19 cellular contexts compared by ENCODE assay signal in the genomic region with DNA sequence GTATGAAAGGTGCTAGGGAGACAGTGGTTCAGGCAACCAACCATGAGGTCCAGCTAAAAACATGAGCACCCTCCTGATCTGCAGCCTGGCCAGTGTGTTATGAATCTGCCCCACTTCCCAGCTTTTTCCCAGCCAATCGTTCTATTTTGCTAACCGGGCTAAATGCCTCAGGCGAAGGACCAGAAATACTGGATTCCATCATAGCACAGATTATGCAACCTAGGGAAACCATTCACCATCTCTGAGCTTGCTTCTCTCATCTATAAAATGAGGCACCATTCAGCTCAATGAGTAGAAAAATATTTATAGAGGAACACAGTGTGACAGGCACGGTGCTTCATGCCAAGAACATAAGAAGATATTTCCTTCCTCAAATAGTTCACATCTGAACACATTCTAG.
"Had no signal": no experiment of that assay in that cellular context is flagged by ENCODE, and none has a peak within 500 bp of the region (broad histone marks: within the 10 kb centered on the region; RNA-seq: fewer than 3 reads in every experiment).

No MANE protein-coding gene starts in this region.

- H3K27ac Mint-ChIP-seq: activated B cell treated with CpG ODN at 0.5 μM for 24 hours; activated CD4-positive, alpha-beta T cell treated with anti-CD3 and anti-CD28 coated beads, Interleukin-2, amount 10 ng/mL, durations not matched to agents 24 days and 14 days; activated naive CD4-positive, alpha-beta T cell treated with anti-CD3 and anti-CD28 coated beads, Interleukin-2, amount 10 ng/mL, durations not matched to agents 7 days and 5 days; activated T-helper 2 cell treated with anti-CD3 and anti-CD28 coated beads, Interferon-gamma antibody, Interleukin-2, Interleukin-4, amounts not matched to agents 10 μg/mL and 5 μg/mL and 100 μg/mL, durations not matched to agents 14 hours and 24 hours and 36 hours; endodermal cell; immature natural killer cell; naive thymus-derived CD8-positive, alpha-beta T cell; T-helper 1 cell treated with Interleukin-12 subunit alpha and Interleukin-12 subunit beta and Interleukin-4 antibody, amounts not matched to agents 30 μg/mL and 1 μg/mL, for 36 hours had no signal

- H3K4me1 Mint-ChIP-seq: activated CD4-positive, alpha-beta T cell treated with anti-CD3 and anti-CD28 coated beads, Interleukin-2, amount 10 ng/mL, durations not matched to agents 24 days and 14 days; activated naive CD4-positive, alpha-beta T cell treated with anti-CD3 and anti-CD28 coated beads, Interleukin-2, amount 10 ng/mL, durations not matched to agents 7 days and 5 days; endodermal cell; immature natural killer cell; naive thymus-derived CD8-positive, alpha-beta T cell had no signal

- H3K9me3 Mint-ChIP-seq: activated B cell treated with CpG ODN at 0.5 μM for 24 hours; activated CD4-positive, alpha-beta T cell treated with anti-CD3 and anti-CD28 coated beads, Interleukin-2, amount 10 ng/mL, durations not matched to agents 24 days and 14 days; activated naive CD4-positive, alpha-beta T cell treated with anti-CD3 and anti-CD28 coated beads, Interleukin-2, amount 10 ng/mL, durations not matched to agents 7 days and 5 days; activated T-helper 2 cell treated with anti-CD3 and anti-CD28 coated beads, Interferon-gamma antibody, Interleukin-2, Interleukin-4, amounts not matched to agents 10 μg/mL and 5 μg/mL and 100 μg/mL, durations not matched to agents 14 hours and 24 hours and 36 hours; endodermal cell; immature natural killer cell; naive thymus-derived CD8-positive, alpha-beta T cell; T-helper 1 cell treated with Interleukin-12 subunit alpha and Interleukin-12 subunit beta and Interleukin-4 antibody, amounts not matched to agents 30 μg/mL and 1 μg/mL, for 36 hours had no signal

- H3K4me3 ChIP-seq: adrenal gland, mucosa of descending colon, right atrium auricular region, tibial artery had no signal

- H3K36me3 Mint-ChIP-seq: activated naive CD4-positive, alpha-beta T cell treated with anti-CD3 and anti-CD28 coated beads, Interleukin-2, amount 10 ng/mL, durations not matched to agents 7 days and 5 days; immature natural killer cell; naive thymus-derived CD8-positive, alpha-beta T cell had no signal

- ATAC-seq: esophagus mucosa; foreskin keratinocyte; mucosa of descending colon; naive thymus-derived CD8-positive, alpha-beta T cell had no signal

- H3K27me3 ChIP-seq: adrenal gland, right atrium auricular region, tibial artery had no signal

- H3K27ac ChIP-seq: adrenal gland, foreskin keratinocyte, right atrium auricular region, tibial artery had no signal

- H3K9me3 ChIP-seq: adrenal gland, mucosa of descending colon, right atrium auricular region, tibial artery had no signal

- H3K4me3 Mint-ChIP-seq: activated B cell treated with CpG ODN at 0.5 μM for 24 hours; activated CD4-positive, alpha-beta T cell treated with anti-CD3 and anti-CD28 coated beads, Interleukin-2, amount 10 ng/mL, durations not matched to agents 24 days and 14 days; activated naive CD4-positive, alpha-beta T cell treated with anti-CD3 and anti-CD28 coated beads, Interleukin-2, amount 10 ng/mL, durations not matched to agents 7 days and 5 days; endodermal cell; immature natural killer cell; naive thymus-derived CD8-positive, alpha-beta T cell; T-helper 1 cell treated with Interleukin-12 subunit alpha and Interleukin-12 subunit beta and Interleukin-4 antibody, amounts not matched to agents 30 μg/mL and 1 μg/mL, for 36 hours had no signal

- H3K27me3 Mint-ChIP-seq: activated B cell treated with CpG ODN at 0.5 μM for 24 hours; activated naive CD4-positive, alpha-beta T cell treated with anti-CD3 and anti-CD28 coated beads, Interleukin-2, amount 10 ng/mL, durations not matched to agents 7 days and 5 days had no signal

- H3K36me3 ChIP-seq: adrenal gland, right atrium auricular region, tibial artery had no signal

- H3K4me1 ChIP-seq: adrenal gland, foreskin keratinocyte had no signal

- DNase-seq: activated B cell treated with CpG ODN at 0.5 μM for 24 hours; activated CD4-positive, alpha-beta T cell treated with anti-CD3 and anti-CD28 coated beads, Interleukin-2, amount 10 ng/mL, durations not matched to agents 24 days and 14 days; activated naive CD4-positive, alpha-beta T cell treated with anti-CD3 and anti-CD28 coated beads, Interleukin-2, amount 10 ng/mL, durations not matched to agents 7 days and 5 days; activated T-cell treated with anti-CD3 and anti-CD28 coated beads for 4 hours; adrenal gland; cerebellar nuclear complex; dermis blood vessel endothelial cell; endodermal cell; immature natural killer cell; mucosa of descending colon; naive thymus-derived CD8-positive, alpha-beta T cell; posterior cingulate gyrus; small intestine; tibial artery had no signal
